21 cellular contexts compared by ENCODE assay signal in the genomic region with DNA sequence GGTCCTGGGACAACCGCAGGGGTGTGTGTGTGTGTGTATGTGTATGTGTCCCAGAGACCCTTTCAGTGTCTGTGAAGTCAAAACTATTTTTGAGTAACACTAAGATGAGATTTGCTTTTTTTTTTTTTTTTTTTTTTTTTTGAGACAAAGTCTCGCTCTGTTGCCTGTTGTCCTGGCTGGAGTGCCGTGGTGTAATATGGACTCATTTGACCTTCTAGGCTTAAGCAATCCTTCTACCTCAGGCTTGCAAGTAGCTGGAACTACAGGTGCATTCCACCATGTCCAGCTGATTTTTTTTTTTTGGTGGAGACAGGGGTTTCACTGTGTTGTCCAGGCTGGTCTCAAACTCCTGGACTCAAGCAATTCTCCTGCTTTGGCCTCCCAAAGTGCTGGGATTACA.
A peak's percentile ranks its signal among the peaks of the same experiment; 100 is the strongest.
DNase-seq lines count a peak whose midpoint lies in the region; ATAC-seq and TF ChIP-seq lines count a peak whose summit lies in the region.
"Had no signal": no experiment of that assay in that cellular context is flagged by ENCODE, and none has a peak within 500 bp of the region (broad histone marks: within the 10 kb centered on the region; RNA-seq: fewer than 3 reads in every experiment).

No MANE protein-coding gene starts in this region.

- H3K79me2 ChIP-seq in osteoblast (ENCODE audit: insufficient read depth, low read length) = no peaks in the 10 kb centered on the region

- H3K4me3 ChIP-seq in epithelial cell of proximal tubule (ENCODE audit: low read depth, low read length) = no peak overlapping the region
- no peak overlapping the region for H3K4me3 ChIP-seq in liver (ENCODE audit: low read depth in 1 of 3, low read length in 3 of 3)
- no peak overlapping the region for H3K4me3 ChIP-seq in osteoblast (ENCODE audit: insufficient read depth, low read length)
- H3K4me3 ChIP-seq: A549; BLaER1 treated with 17β-estradiol and CSF1 and Interleukin-3, amounts not matched to agents 10 nM and 100 nM; GM12878; GM23338 had no signal

- no peaks in the 10 kb centered on the region for H3K9me3 Mint-ChIP-seq in stimulated activated naive CD8-positive, alpha-beta T cell treated with anti-CD3 and anti-CD28 coated beads, Interleukin-15, amount 100 ng/mL, for 72 hours
- no peaks in the 10 kb centered on the region for H3K9me3 Mint-ChIP-seq in activated naive CD8-positive, alpha-beta T cell treated with anti-CD3 and anti-CD28 coated beads, Interleukin-2, amount 50 U/mL, for 24 hours

- no peak overlapping the region for H3K9ac ChIP-seq in liver (ENCODE audit: low read depth in 1 of 2, low read length in 2 of 2)
- H3K9ac ChIP-seq: BLaER1 treated with 17β-estradiol and CSF1 and Interleukin-3, amounts not matched to agents 10 nM and 100 nM had no signal

- H3K36me3 ChIP-seq in liver (ENCODE audit: control insufficient read depth in 4 of 4, insufficient read depth in 3 of 4, low read depth in 1 of 4, low read length in 3 of 4) (no peaks in the 10 kb centered on the region), osteoblast (ENCODE audit: insufficient read depth, low read length) (no peaks in the 10 kb centered on the region)
- H3K36me3 ChIP-seq: BE2C; BLaER1 treated with 17β-estradiol and CSF1 and Interleukin-3, amounts not matched to agents 10 nM and 100 nM had no signal

- H4K20me1 ChIP-seq in osteoblast (ENCODE audit: insufficient read depth, low read length) = no peaks in the 10 kb centered on the region
- H4K20me1 ChIP-seq: BLaER1 treated with 17β-estradiol and CSF1 and Interleukin-3, amounts not matched to agents 10 nM and 100 nM had no signal

- H3K36me3 Mint-ChIP-seq in activated naive CD8-positive, alpha-beta T cell treated with anti-CD3 and anti-CD28 coated beads, Interleukin-2, amount 50 U/mL, for 24 hours (ENCODE audit: low read depth) = no peaks in the 10 kb centered on the region

- no peak overlapping the region for H2AFZ ChIP-seq in osteoblast (ENCODE audit: low read length)

- no peak overlapping the region for H3K4me3 Mint-ChIP-seq in stimulated activated naive CD8-positive, alpha-beta T cell treated with anti-CD3 and anti-CD28 coated beads, Interleukin-15, amount 100 ng/mL, for 72 hours
- H3K4me3 Mint-ChIP-seq in activated naive CD8-positive, alpha-beta T cell treated with anti-CD3 and anti-CD28 coated beads, Interleukin-2, amount 50 U/mL, for 24 hours = no peak overlapping the region
- H3K4me3 Mint-ChIP-seq: CD4-positive, alpha-beta memory T cell; GM23338; H9 had no signal

- H3K27ac ChIP-seq in liver (ENCODE audit: low read depth in 1 of 2, low read length in 2 of 2) = no peak overlapping the region
- H3K27ac ChIP-seq in osteoblast (ENCODE audit: low read depth, low read length) = no peak overlapping the region
- H3K27ac ChIP-seq: A549; BLaER1 treated with 17β-estradiol and CSF1 and Interleukin-3, amounts not matched to agents 10 nM and 100 nM had no signal

- peak in 1 of 2 donors; percentile 37 for TF ChIP-seq RAD21 in liver (IDR thresholded peaks at IDR 0.05)

- H3K4me1 ChIP-seq in liver (ENCODE audit: control insufficient read depth in 4 of 4, insufficient read depth in 4 of 4, low read length in 3 of 4) = no peaks in the 10 kb centered on the region
- no peaks in the 10 kb centered on the region for H3K4me1 ChIP-seq in osteoblast (ENCODE audit: insufficient read depth, low read length)
- H3K4me1 ChIP-seq: A549, BE2C had no signal

- TF ChIP-seq CTCF in epithelial cell of proximal tubule (conservative IDR thresholded peaks at IDR 0.05; ENCODE audit: low read depth, low read length) (no peak), liver (IDR thresholded peaks at IDR 0.05; ENCODE audit: low read depth, low read length, missing input control) (no peak), osteoblast (IDR thresholded peaks at IDR 0.05; ENCODE audit: extremely low read depth, low read depth, low read length) (no peak)

- H3K9me3 ChIP-seq in liver (ENCODE audit: control insufficient read depth in 4 of 4, low read length in 3 of 4) (no peaks in the 10 kb centered on the region), osteoblast (ENCODE audit: low read depth, low read length) (no peaks in the 10 kb centered on the region)
- H3K9me3 ChIP-seq: A549; BE2C; BLaER1 treated with 17β-estradiol and CSF1 and Interleukin-3, amounts not matched to agents 10 nM and 100 nM had no signal

- WGBS in liver = 43% methylated on average over 3 of the region's 3 CpGs

- DNase-seq in epithelial cell of proximal tubule (ENCODE audit: low read depth) (peak; percentile 25), renal cortical epithelial cell (ENCODE audit: low read depth) (peak; percentile 77), osteoblast (ENCODE audit: insufficient read length, low spot score, missing footprints) (no peak)
- no peak for DNase-seq in activated T-cell treated with anti-CD3 and anti-CD28 coated beads, Interleukin-2, amount 50 U/mL, for 1 hour
- DNase-seq in stimulated activated naive CD8-positive, alpha-beta T cell treated with anti-CD3 and anti-CD28 coated beads, Interleukin-15, amount 100 ng/mL, for 72 hours = no peak
- no peak for DNase-seq in activated naive CD8-positive, alpha-beta T cell treated with anti-CD3 and anti-CD28 coated beads, Interleukin-2, amount 50 U/mL, for 24 hours
- DNase-seq: 8988T; ACHN; AML-193; BE2C; CD4-positive, alpha-beta memory T cell; COR-L47; DMS153; DND-41; H9 had no signal

- H3K4me1 Mint-ChIP-seq in stimulated activated naive CD8-positive, alpha-beta T cell treated with anti-CD3 and anti-CD28 coated beads, Interleukin-15, amount 100 ng/mL, for 72 hours = no peaks in the 10 kb centered on the region
- H3K4me1 Mint-ChIP-seq in activated naive CD8-positive, alpha-beta T cell treated with anti-CD3 and anti-CD28 coated beads, Interleukin-2, amount 50 U/mL, for 24 hours = no peaks in the 10 kb centered on the region
- H3K4me1 Mint-ChIP-seq: CD4-positive, alpha-beta memory T cell; H9 had no signal

- peak overlapping the region in 1 of 2 donors; percentile 41 for H3K27ac Mint-ChIP-seq in stimulated activated naive CD8-positive, alpha-beta T cell treated with anti-CD3 and anti-CD28 coated beads, Interleukin-15, amount 100 ng/mL, for 72 hours
- H3K27ac Mint-ChIP-seq in activated naive CD8-positive, alpha-beta T cell treated with anti-CD3 and anti-CD28 coated beads, Interleukin-2, amount 50 U/mL, for 24 hours = no peak overlapping the region
- H3K27ac Mint-ChIP-seq: CD4-positive, alpha-beta memory T cell; GM23338; H9 had no signal

- no peak for ATAC-seq in stimulated activated naive CD8-positive, alpha-beta T cell treated with anti-CD3 and anti-CD28 coated beads, Interleukin-15, amount 100 ng/mL, for 72 hours
- ATAC-seq in activated naive CD8-positive, alpha-beta T cell treated with anti-CD3 and anti-CD28 coated beads, Interleukin-2, amount 50 U/mL, for 24 hours = no peak
- ATAC-seq: A549, GM12878, GM23338, HCT116 had no signal

- H3K4me2 ChIP-seq in osteoblast (ENCODE audit: insufficient read depth, low read length) = no peak overlapping the region
- H3K4me2 ChIP-seq: A549; BLaER1 treated with 17β-estradiol and CSF1 and Interleukin-3, amounts not matched to agents 10 nM and 100 nM; GM23338 had no signal

- no peaks in the 10 kb centered on the region for H3K27me3 Mint-ChIP-seq in stimulated activated naive CD8-positive, alpha-beta T cell treated with anti-CD3 and anti-CD28 coated beads, Interleukin-15, amount 100 ng/mL, for 72 hours
- no peaks in the 10 kb centered on the region for H3K27me3 Mint-ChIP-seq in activated naive CD8-positive, alpha-beta T cell treated with anti-CD3 and anti-CD28 coated beads, Interleukin-2, amount 50 U/mL, for 24 hours
- H3K27me3 Mint-ChIP-seq: CD4-positive, alpha-beta memory T cell had no signal

- H3K27me3 ChIP-seq in liver (ENCODE audit: control insufficient read depth in 4 of 4, insufficient read depth in 4 of 4, low read length in 3 of 4) = no peaks in the 10 kb centered on the region
- H3K27me3 ChIP-seq in osteoblast (ENCODE audit: insufficient read depth, low read length) = no peaks in the 10 kb centered on the region
- H3K27me3 ChIP-seq: BE2C; BLaER1 treated with 17β-estradiol and CSF1 and Interleukin-3, amounts not matched to agents 10 nM and 100 nM had no signal

TF ChIP-seq in liver, 16 proteins besides CTCF, POLR2A, EP300 and RAD21:
- TF ChIP-seq FOXA2 (IDR thresholded peaks at IDR 0.05) = no peak
- no peak for TF ChIP-seq FOXA1 (IDR thresholded peaks at IDR 0.05)
- TF ChIP-seq JUND (IDR thresholded peaks at IDR 0.05) = no peak
- TF ChIP-seq RXRA (IDR thresholded peaks at IDR 0.05) = peak; percentile 86 to 92
- TF ChIP-seq, protein P1, sequence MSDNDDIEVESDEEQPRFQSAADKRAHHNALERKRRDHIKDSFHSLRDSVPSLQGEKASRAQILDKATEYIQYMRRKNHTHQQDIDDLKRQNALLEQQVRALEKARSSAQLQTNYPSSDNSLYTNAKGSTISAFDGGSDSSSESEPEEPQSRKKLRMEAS (IDR thresholded peaks at IDR 0.05) = no peak
- peak; percentile 40 to 45 for TF ChIP-seq HNF4A (conservative IDR thresholded peaks at IDR 0.05)
- no peak for TF ChIP-seq GABPA (IDR thresholded peaks at IDR 0.05 in 1 of 2, conservative IDR thresholded peaks at IDR 0.05 in 1 of 2)
- TF ChIP-seq, protein P2, sequence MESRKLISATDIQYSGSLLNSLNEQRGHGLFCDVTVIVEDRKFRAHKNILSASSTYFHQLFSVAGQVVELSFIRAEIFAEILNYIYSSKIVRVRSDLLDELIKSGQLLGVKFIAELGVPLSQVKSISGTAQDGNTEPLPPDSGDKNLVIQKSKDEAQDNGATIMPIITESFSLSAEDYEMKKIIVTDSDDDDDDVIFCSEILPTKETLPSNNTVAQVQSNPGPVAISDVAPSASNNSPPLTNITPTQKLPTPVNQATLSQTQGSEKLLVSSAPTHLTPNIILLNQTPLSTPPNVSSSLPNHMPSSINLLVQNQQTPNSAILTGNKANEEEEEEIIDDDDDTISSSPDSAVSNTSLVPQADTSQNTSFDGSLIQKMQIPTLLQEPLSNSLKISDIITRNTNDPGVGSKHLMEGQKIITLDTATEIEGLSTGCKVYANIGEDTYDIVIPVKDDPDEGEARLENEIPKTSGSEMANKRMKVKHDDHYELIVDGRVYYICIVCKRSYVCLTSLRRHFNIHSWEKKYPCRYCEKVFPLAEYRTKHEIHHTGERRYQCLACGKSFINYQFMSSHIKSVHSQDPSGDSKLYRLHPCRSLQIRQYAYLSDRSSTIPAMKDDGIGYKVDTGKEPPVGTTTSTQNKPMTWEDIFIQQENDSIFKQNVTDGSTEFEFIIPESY (IDR thresholded peaks at IDR 0.05) = no peak
- no peak for TF ChIP-seq SP1 (IDR thresholded peaks at IDR 0.05)
- no peak for TF ChIP-seq YY1 (IDR thresholded peaks at IDR 0.05)
- TF ChIP-seq ATF3 (IDR thresholded peaks at IDR 0.05) = no peak

Comparison
In these comparisons a context has a peak if more than half of its experiments do, and no peak if none do; other contexts are left out.
1. DNase-seq: peak in epithelial cell of proximal tubule (single experiment) and renal cortical epithelial cell (single experiment); none in activated T-cell treated with anti-CD3 and anti-CD28 coated beads, Interleukin-2, amount 50 U/mL, for 1 hour (single experiment), osteoblast (single experiment), stimulated activated naive CD8-positive, alpha-beta T cell treated with anti-CD3 and anti-CD28 coated beads, Interleukin-15, amount 100 ng/mL, for 72 hours (0 of 2) and activated naive CD8-positive, alpha-beta T cell treated with anti-CD3 and anti-CD28 coated beads, Interleukin-2, amount 50 U/mL, for 24 hours (single experiment).